ENCODE assay signal across 8 cellular contexts in genomic region chr5:10704949-10705621, GRCh38. TPM values are rescaled to one million over a fixed set of nuclear protein-coding genes. Genes with fewer than 3 reads are reported as not detected.
A peak's percentile ranks its signal among the peaks of the same experiment; 100 is the strongest.
DNase-seq lines count a peak whose midpoint lies in the region; ATAC-seq lines count a peak whose summit lies in the region.

No MANE protein-coding gene starts in this region.

- ATAC-seq in HG02571 (IDR thresholded peaks at IDR 0.05; ENCODE audit: unreplicated experiment): no peak
- ATAC-seq in GM18858 (IDR thresholded peaks at IDR 0.05; ENCODE audit: unreplicated experiment): no peak

- H3K27me3 Mint-ChIP-seq in activated CD4-positive, alpha-beta memory T cell treated with anti-CD3 and anti-CD28 coated beads, Interleukin-2, amount 10 ng/mL, durations not matched to agents 7 days and 5 days: no peaks in the 10 kb centered on the region

- H3K4me3 Mint-ChIP-seq in activated CD4-positive, alpha-beta memory T cell treated with anti-CD3 and anti-CD28 coated beads, Interleukin-2, amount 10 ng/mL, durations not matched to agents 7 days and 5 days: no peak overlapping the region

- H3K36me3 Mint-ChIP-seq in activated CD4-positive, alpha-beta memory T cell treated with anti-CD3 and anti-CD28 coated beads, Interleukin-2, amount 10 ng/mL, durations not matched to agents 7 days and 5 days (ENCODE audit: low read depth): peaks cover 5% of the 10 kb centered on the region

- CTCF ChIA-PET in activated CD4-positive, alpha-beta memory T cell treated with anti-CD3 and anti-CD28 coated beads, Interleukin-2, amount 10 ng/mL, durations not matched to agents 7 days and 5 days (lab: Charles Lee): no interaction called here

- H3K27ac Mint-ChIP-seq in activated CD4-positive, alpha-beta memory T cell treated with anti-CD3 and anti-CD28 coated beads, Interleukin-2, amount 10 ng/mL, durations not matched to agents 7 days and 5 days: peak overlapping the region; percentile 63

- POLR2A ChIA-PET in activated CD4-positive, alpha-beta memory T cell treated with anti-CD3 and anti-CD28 coated beads, Interleukin-2, amount 10 ng/mL, durations not matched to agents 7 days and 5 days (lab: Charles Lee): interaction anchor here (1.3 kb wide), 1 partner anchor 350 kb away, joined by 3 read pairs; no protein-coding TSS in a partner anchor

- DNase-seq in EL (peak; percentile 86), HS-5 (ENCODE audit: low read depth) (peak; percentile 80), lung microvascular endothelial cell (ENCODE audit: low read depth in 2 of 2) (peak; percentile 28 to 86), amniotic stem cell (lab: John Stamatoyannopoulos, UW) (no peak), activated gamma-delta T cell (lab: John Stamatoyannopoulos, UW) (no peak)
- DNase-seq in activated CD4-positive, alpha-beta memory T cell treated with anti-CD3 and anti-CD28 coated beads, Interleukin-2, amount 10 ng/mL, durations not matched to agents 7 days and 5 days: no peak

- H3K9me3 Mint-ChIP-seq in activated CD4-positive, alpha-beta memory T cell treated with anti-CD3 and anti-CD28 coated beads, Interleukin-2, amount 10 ng/mL, durations not matched to agents 7 days and 5 days: no peaks in the 10 kb centered on the region

- peaks cover 27% of the 10 kb centered on the region for H3K4me1 Mint-ChIP-seq in activated CD4-positive, alpha-beta memory T cell treated with anti-CD3 and anti-CD28 coated beads, Interleukin-2, amount 10 ng/mL, durations not matched to agents 7 days and 5 days

RNA-seq across cellular contexts. Expression of gene DAP, which starts 55.9 kb away (rescaled TPM):
- 10 to 100 TPM; 51.0 to 53.7 TPM for total RNA-seq in activated CD4-positive, alpha-beta memory T cell treated with anti-CD3 and anti-CD28 coated beads, Interleukin-2, amount 10 ng/mL, durations not matched to agents 7 days and 5 days
- 16.1 and 23.5 TPM in 2 replicates for total RNA-seq in lung microvascular endothelial cell

Comparison
In these comparisons a context has a peak if more than half of its experiments do, and no peak if none do; other contexts are left out.
1. DNase-seq: peak in EL (single experiment), HS-5 (single experiment) and lung microvascular endothelial cell (2 of 2); none in activated CD4-positive, alpha-beta memory T cell treated with anti-CD3 and anti-CD28 coated beads, Interleukin-2, amount 10 ng/mL, durations not matched to agents 7 days and 5 days (single experiment), amniotic stem cell (single experiment) and activated gamma-delta T cell (single experiment).